Comparison of ENCODE assay signal across 16 cellular contexts in genomic region chr19:39508629-39509028, GRCh38. TPM values are rescaled to one million over a fixed set of nuclear protein-coding genes. Genes with fewer than 3 reads are reported as not detected.
A peak's percentile ranks its signal among the peaks of the same experiment; 100 is the strongest.
DNase-seq lines count a peak whose midpoint lies in the region; ATAC-seq and TF ChIP-seq lines count a peak whose summit lies in the region.
"Had no signal": no experiment of that assay in that cellular context is flagged by ENCODE, and none has a peak within 500 bp of the region (broad histone marks: within the 10 kb centered on the region; RNA-seq: fewer than 3 reads in every experiment).

No MANE protein-coding gene starts in this region.

- ATAC-seq in GM23338 (no peak), HG02678 (IDR thresholded peaks at IDR 0.05; ENCODE audit: unreplicated experiment) (no peak), HG03521 (IDR thresholded peaks at IDR 0.05; ENCODE audit: unreplicated experiment) (no peak)

- CTCF ChIA-PET in activated CD4-positive, alpha-beta T cell treated with anti-CD3 and anti-CD28 coated beads, Interleukin-2, amount 10 ng/mL, durations not matched to agents 7 days and 5 days (lab: Charles Lee): interaction anchor here (0.6 kb wide), 1 partner anchor 22 kb away, joined by 3 read pairs; no protein-coding TSS in a partner anchor

- H3K4me2 ChIP-seq in GM23338: no peak overlapping the region

- peaks cover 20% of the 10 kb centered on the region for H3K4me1 Mint-ChIP-seq in activated CD4-positive, alpha-beta T cell treated with anti-CD3 and anti-CD28 coated beads, Interleukin-2, amount 10 ng/mL, durations not matched to agents 7 days and 5 days
- H3K4me1 Mint-ChIP-seq in GM23338: peaks cover 6% of the 10 kb centered on the region
- peaks cover 21% of the 10 kb centered on the region for H3K4me1 Mint-ChIP-seq in brain
- H3K4me1 Mint-ChIP-seq in nephron progenitor cell: peaks cover 14% of the 10 kb centered on the region

- peaks cover 3% of the 10 kb centered on the region for H3K36me3 Mint-ChIP-seq in activated CD4-positive, alpha-beta T cell treated with anti-CD3 and anti-CD28 coated beads, Interleukin-2, amount 10 ng/mL, durations not matched to agents 7 days and 5 days (ENCODE audit: low read depth)
- peaks cover 7% of the 10 kb centered on the region; the same call in 2 of the 3 replicates for H3K36me3 Mint-ChIP-seq in GM23338 (ENCODE audit: low read depth)
- peaks cover 5% of the 10 kb centered on the region for H3K36me3 Mint-ChIP-seq in brain
- peaks cover 18% of the 10 kb centered on the region for H3K36me3 Mint-ChIP-seq in nephron progenitor cell (ENCODE audit: low read depth)

- H4K20me1 ChIP-seq in GM23338 (replicated peaks; ENCODE audit: insufficient read depth): no peaks in the 10 kb centered on the region

- H3K27ac ChIP-seq in GM23338 (ENCODE audit: low read depth): no peak overlapping the region
- H3K27ac ChIP-seq: 22Rv1; BLaER1 treated with 17β-estradiol and CSF1 and Interleukin-3, amounts not matched to agents 10 nM and 100 nM; GM23248 had no signal

- TF ChIP-seq CTCF in GM23338 (conservative IDR thresholded peaks at IDR 0.05; ENCODE audit: low read depth in 2 of 2) (no peak), brain (conservative IDR thresholded peaks at IDR 0.05) (no peak), nephron progenitor cell (IDR thresholded peaks at IDR 0.05) (no peak)

- no peaks in the 10 kb centered on the region for H3K36me3 ChIP-seq in GM23338 (ENCODE audit: insufficient read depth)

- no peaks in the 10 kb centered on the region for H3K9me2 ChIP-seq in GM23338 (ENCODE audit: insufficient read depth)

- H3K27me3 ChIP-seq in GM23338 (ENCODE audit: insufficient read depth): peaks cover 71% of the 10 kb centered on the region

- no peak overlapping the region for H2AFZ ChIP-seq in GM23338

- POLR2A ChIA-PET in activated CD4-positive, alpha-beta T cell treated with anti-CD3 and anti-CD28 coated beads, Interleukin-2, amount 10 ng/mL, durations not matched to agents 7 days and 5 days (lab: Charles Lee): no interaction called here

- H3K27me3 Mint-ChIP-seq in activated CD4-positive, alpha-beta T cell treated with anti-CD3 and anti-CD28 coated beads, Interleukin-2, amount 10 ng/mL, durations not matched to agents 7 days and 5 days: peaks cover 56% of the 10 kb centered on the region
- peaks cover 65% of the 10 kb centered on the region for H3K27me3 Mint-ChIP-seq in GM23338 (ENCODE audit: insufficient read depth, low read depth, poor library complexity)
- peaks cover 36% of the 10 kb centered on the region for H3K27me3 Mint-ChIP-seq in brain
- H3K27me3 Mint-ChIP-seq in nephron progenitor cell (ENCODE audit: low read depth, poor library complexity): peaks cover 23% of the 10 kb centered on the region

- no peaks in the 10 kb centered on the region for H3K79me2 ChIP-seq in GM23338 (replicated peaks; ENCODE audit: insufficient read depth)

- peaks cover 4% of the 10 kb centered on the region for H3K4me1 ChIP-seq in GM23338 (ENCODE audit: insufficient read depth)

- peaks cover 20% of the 10 kb centered on the region; the same call in 1 of the 2 replicates for H3F3A ChIP-seq in GM23338 (replicated peaks; ENCODE audit: low read depth)

- DNase-seq in activated CD4-positive, alpha-beta T cell treated with anti-CD3 and anti-CD28 coated beads, Interleukin-2, amount 10 ng/mL, durations not matched to agents 7 days and 5 days: no peak
- no peak for DNase-seq in activated CD4-positive, alpha-beta T cell treated with anti-CD3 and anti-CD28 coated beads, Interleukin-2, amount 50 U/mL, for 1 hour
- DNase-seq in GM23338 (ENCODE audit: low spot score) (no peak), nephron progenitor cell (no peak), occipital lobe (lab: John Stamatoyannopoulos, UW) (no peak)
- DNase-seq: AML-193; CD4-positive, CD25-positive, alpha-beta regulatory T cell; DMS53; GM23248; H7 had no signal

- peak overlapping the region; percentile 66 for H3K4me3 Mint-ChIP-seq in activated CD4-positive, alpha-beta T cell treated with anti-CD3 and anti-CD28 coated beads, Interleukin-2, amount 10 ng/mL, durations not matched to agents 7 days and 5 days
- H3K4me3 Mint-ChIP-seq in GM23338 (peak overlapping the region; percentile 64; the same call in 1 of the 3 replicates), brain (peak overlapping the region; percentile 85 to 90 (median 86)), nephron progenitor cell (peak overlapping the region; percentile 76)

- H3K9me3 Mint-ChIP-seq in activated CD4-positive, alpha-beta T cell treated with anti-CD3 and anti-CD28 coated beads, Interleukin-2, amount 10 ng/mL, durations not matched to agents 7 days and 5 days: peaks cover 4% of the 10 kb centered on the region
- H3K9me3 Mint-ChIP-seq in GM23338 (peaks cover 13% of the 10 kb centered on the region), brain (peaks cover 0 to 5% (median 2%) of the 10 kb centered on the region in 5 experiments), nephron progenitor cell (peaks cover 10% of the 10 kb centered on the region)

- H3K4me3 ChIP-seq in GM23338: peak overlapping the region; percentile 79; the same call in 1 of the 2 replicates
- H3K4me3 ChIP-seq: GM23248 had no signal

- no peak overlapping the region for H3K27ac Mint-ChIP-seq in activated CD4-positive, alpha-beta T cell treated with anti-CD3 and anti-CD28 coated beads, Interleukin-2, amount 10 ng/mL, durations not matched to agents 7 days and 5 days
- H3K27ac Mint-ChIP-seq in GM23338 (no peak overlapping the region), brain (no peak overlapping the region), nephron progenitor cell (no peak overlapping the region)
- H3K27ac Mint-ChIP-seq: CD4-positive, CD25-positive, alpha-beta regulatory T cell had no signal

TF ChIP-seq in GM23338, 12 proteins besides CTCF, POLR2A, EP300 and RAD21 (continues in another document):
- no peak for TF ChIP-seq STAT1 (IDR thresholded peaks at IDR 0.05; ENCODE audit: unreplicated experiment)

RNA-seq across cellular contexts. Expression of gene SELENOV, which starts 6.3 kb away (rescaled TPM):
- not detected for total RNA-seq in activated CD4-positive, alpha-beta T cell treated with anti-CD3 and anti-CD28 coated beads, Interleukin-2, amount 10 ng/mL, durations not matched to agents 7 days and 5 days
- total RNA-seq in GM23338 (2014; rRNA removed; shearing (Covaris generic)): 8.7 and 13.8 TPM in 2 replicates
- polyA plus RNA-seq in GM23338 (2016; fragmentation: Nextera tagmentation; extraction: Ambion mirVana) (8.0 and 12.4 TPM in 2 replicates), brain (ENCODE audit: insufficient read depth, low read depth, low replicate concordance) (4.3 TPM)
- not detected for total RNA-seq in occipital lobe
- total RNA-seq: CD4-positive, CD25-positive, alpha-beta regulatory T cell; GM23248; HT1080 had no signal
- polyA plus RNA-seq: CD4-positive, CD25-positive, alpha-beta regulatory T cell; GM23248 had no signal

RNA-seq across cellular contexts. Expression of gene DLL3, which starts 9.9 kb away (rescaled TPM):
- under 1 TPM in 1 of 2 experiments, not detected in 1; 0.35 TPM for total RNA-seq in activated CD4-positive, alpha-beta T cell treated with anti-CD3 and anti-CD28 coated beads, Interleukin-2, amount 10 ng/mL, durations not matched to agents 7 days and 5 days
- 15.6 and 19.1 TPM in 2 replicates for total RNA-seq in GM23338 (2014; rRNA removed; shearing (Covaris generic))
- polyA plus RNA-seq in GM23338 (2016; fragmentation: Nextera tagmentation; extraction: Ambion mirVana): 9.8 and 9.9 TPM in 2 replicates
- polyA plus RNA-seq in brain (ENCODE audit: insufficient read depth, low read depth, low replicate concordance): 57.3 TPM
- 15.8 TPM for total RNA-seq in occipital lobe

RNA-seq across cellular contexts. Expression of gene EID2B, which starts 24.0 kb away (rescaled TPM):
- 1 to 10 TPM; 3.4 to 5.1 TPM for total RNA-seq in activated CD4-positive, alpha-beta T cell treated with anti-CD3 and anti-CD28 coated beads, Interleukin-2, amount 10 ng/mL, durations not matched to agents 7 days and 5 days
- total RNA-seq in GM23338 (2014; rRNA removed; shearing (Covaris generic)): 2.5 and 4.7 TPM in 2 replicates
- polyA plus RNA-seq in GM23338 (2016; fragmentation: Nextera tagmentation; extraction: Ambion mirVana) (4.1 and 4.6 TPM in 2 replicates), brain (ENCODE audit: insufficient read depth, low read depth, low replicate concordance) (5.3 TPM)
- 18.9 TPM for total RNA-seq in occipital lobe

RNA-seq across cellular contexts. Expression of gene TIMM50, which starts 28.0 kb away (rescaled TPM):
- 10 to 100 TPM; 45.7 to 56.8 TPM for total RNA-seq in activated CD4-positive, alpha-beta T cell treated with anti-CD3 and anti-CD28 coated beads, Interleukin-2, amount 10 ng/mL, durations not matched to agents 7 days and 5 days
- 119 and 120 TPM in 2 replicates for total RNA-seq in GM23338 (2014; rRNA removed; shearing (Covaris generic))
- polyA plus RNA-seq in GM23338 (2016; fragmentation: Nextera tagmentation; extraction: Ambion mirVana) (139 and 145 TPM in 2 replicates), brain (ENCODE audit: insufficient read depth, low read depth, low replicate concordance) (94.7 TPM)
- total RNA-seq in occipital lobe: 39.6 TPM

RNA-seq across cellular contexts. Expression of gene EID2, which starts 31.3 kb away (rescaled TPM):
- 10 to 100 TPM; 17.2 to 20.3 TPM for total RNA-seq in activated CD4-positive, alpha-beta T cell treated with anti-CD3 and anti-CD28 coated beads, Interleukin-2, amount 10 ng/mL, durations not matched to agents 7 days and 5 days
- total RNA-seq in GM23338 (2014; rRNA removed; shearing (Covaris generic)): 22.8 and 25.2 TPM in 2 replicates
- polyA plus RNA-seq in GM23338 (2016; fragmentation: Nextera tagmentation; extraction: Ambion mirVana): 24.4 and 24.6 TPM in 2 replicates
- 16.7 TPM for polyA plus RNA-seq in brain (ENCODE audit: insufficient read depth, low read depth, low replicate concordance)
- 26.4 TPM for total RNA-seq in occipital lobe

Comparison
In these comparisons a context has a peak if more than half of its experiments do, and no peak if none do; other contexts are left out.
1. RNA of gene DLL3, which starts 9.9 kb away (total RNA-seq): 15.8 TPM in occipital lobe (single experiment) and 15.6 to 19.1 TPM in GM23338; 0.35 TPM in activated CD4-positive, alpha-beta T cell treated with anti-CD3 and anti-CD28 coated beads, Interleukin-2, amount 10 ng/mL, durations not matched to agents 7 days and 5 days; every median in the first group is over 10 times any median in the second.
2. Peak in every context shown above with its lines, with median percentiles within 50 percentile points of each other: H3K4me3 Mint-ChIP-seq.